8 cellular contexts compared by ENCODE assay signal in genomic region chr5:85604786-85605185, GRCh38.
"Had no signal": no experiment of that assay in that cellular context is flagged by ENCODE, and none has a peak within 500 bp of the region (broad histone marks: within the 10 kb centered on the region; RNA-seq: fewer than 3 reads in every experiment).

No MANE protein-coding gene starts in this region.

- ATAC-seq: GM12878 had no signal

- H3K4me3 ChIP-seq: GM12878 had no signal

- DNase-seq: GDM1, GF-D8 had no signal

- FAIRE-seq: G401.6, GM12878, GM12891, GM12892, GM18507, GM19239 had no signal
